In genomic region chr12:74917743-74918142, GRCh38 we compare ENCODE assay signal across 27 cellular contexts.
"Had no signal": no experiment of that assay in that cellular context is flagged by ENCODE, and none has a peak within 500 bp of the region (broad histone marks: within the 10 kb centered on the region; RNA-seq: fewer than 3 reads in every experiment).

No MANE protein-coding gene starts in this region.

- H3K27me3 Mint-ChIP-seq: stimulated activated memory B cell treated with anti-CD40 and anti-IgM and Interleukin-4, amounts not matched to agents 10 μg/mL and 1 μg/mL and 100 μg/mL, for 72 hours; stimulated activated naive CD8-positive, alpha-beta T cell treated with anti-CD3 and anti-CD28 coated beads, Interleukin-15, amount 100 ng/mL, for 72 hours; stimulated activated naive CD8-positive, alpha-beta T cell treated with anti-CD3 and anti-CD28 coated beads, Interleukin-15, Interleukin-2, amounts not matched to agents 100 ng/mL and 50 ng/mL, for 24 hours; type B pancreatic cell had no signal

- H3K4me1 Mint-ChIP-seq: stimulated activated effector memory CD8-positive, alpha-beta T cell treated with anti-CD3 and anti-CD28 coated beads, Interleukin-12 subunit alpha, Interleukin-12 subunit beta, amount 100 ng/mL, for 72 hours; stimulated activated memory B cell treated with anti-CD40 and anti-IgM and Interleukin-4, amounts not matched to agents 10 μg/mL and 1 μg/mL and 100 μg/mL, for 72 hours; stimulated activated naive CD8-positive, alpha-beta T cell treated with anti-CD3 and anti-CD28 coated beads, Interleukin-15, amount 100 ng/mL, for 72 hours had no signal

- H3K4me3 ChIP-seq: stomach, suprapubic skin, testis, thoracic aorta, thyroid gland, tibial artery, tibial nerve, transverse colon, upper lobe of left lung, upper lobe of right lung, uterus, vagina had no signal

- ATAC-seq: stimulated activated effector memory CD8-positive, alpha-beta T cell treated with anti-CD3 and anti-CD28 coated beads, Interleukin-12 subunit alpha, Interleukin-12 subunit beta, amount 100 ng/mL, for 72 hours; stimulated activated memory B cell treated with anti-CD40 and anti-IgM and Interleukin-4, amounts not matched to agents 10 μg/mL and 1 μg/mL and 100 μg/mL, for 72 hours; stimulated activated naive CD8-positive, alpha-beta T cell treated with anti-CD3 and anti-CD28 coated beads, Interleukin-15, amount 100 ng/mL, for 72 hours; stimulated activated naive CD8-positive, alpha-beta T cell treated with anti-CD3 and anti-CD28 coated beads, Interleukin-15, Interleukin-2, amounts not matched to agents 100 U/mL and 50 U/mL, for 24 hours; upper lobe of right lung had no signal

- H3K27ac Mint-ChIP-seq: stimulated activated effector memory CD8-positive, alpha-beta T cell treated with anti-CD3 and anti-CD28 coated beads, Interleukin-12 subunit alpha, Interleukin-12 subunit beta, amount 100 ng/mL, for 72 hours; stimulated activated memory B cell treated with anti-CD40 and anti-IgM and Interleukin-4, amounts not matched to agents 10 μg/mL and 1 μg/mL and 100 μg/mL, for 72 hours; stimulated activated naive CD8-positive, alpha-beta T cell treated with anti-CD3 and anti-CD28 coated beads, Interleukin-15, amount 100 ng/mL, for 72 hours; stimulated activated naive CD8-positive, alpha-beta T cell treated with anti-CD3 and anti-CD28 coated beads, Interleukin-15, Interleukin-2, amounts not matched to agents 100 ng/mL and 50 ng/mL, for 24 hours; type B pancreatic cell had no signal

- H3K4me1 ChIP-seq: suprapubic skin, testis, thyroid gland, tibial artery, transverse colon, upper lobe of left lung, upper lobe of right lung, uterus, vagina had no signal

- H3K36me3 Mint-ChIP-seq: stimulated activated effector memory CD8-positive, alpha-beta T cell treated with anti-CD3 and anti-CD28 coated beads, Interleukin-12 subunit alpha, Interleukin-12 subunit beta, amount 100 ng/mL, for 72 hours; stimulated activated memory B cell treated with anti-CD40 and anti-IgM and Interleukin-4, amounts not matched to agents 10 μg/mL and 1 μg/mL and 100 μg/mL, for 72 hours; type B pancreatic cell had no signal

- H3K27me3 ChIP-seq: stomach, suprapubic skin, testis, thyroid gland, tibial artery, tibial nerve, transverse colon, upper lobe of left lung, upper lobe of right lung, uterus, vagina had no signal

- DNase-seq: stimulated activated CD4-positive, alpha-beta T cell treated with anti-CD3 and anti-CD28 coated beads, Interleukin-2, amount 100 ng/mL, for 48 hours; stimulated activated CD4-positive, alpha-beta T cell treated with anti-CD3 and anti-CD28 coated beads, Interleukin-4, amount 100 ng/mL, for 1 hour; stimulated activated CD4-positive, alpha-beta T cell treated with anti-CD3 and anti-CD28 coated beads, Interleukin-4, amount 100 ng/mL, for 24 hours; stimulated activated CD4-positive, alpha-beta T cell treated with anti-CD3 and anti-CD28 coated beads, Interleukin-4, amount 100 ng/mL, for 4 hours; stimulated activated CD8-positive, alpha-beta memory T cell treated with anti-CD3 and anti-CD28 coated beads, Interleukin-4, amount 100 ng/mL, for 48 hours; stimulated activated naive CD4-positive, alpha-beta T cell; stimulated activated naive CD4-positive, alpha-beta T cell treated with Interleukin-2 at 50 U/mL for 16 hours; stimulated activated naive CD8-positive, alpha-beta T cell treated with anti-CD3 and anti-CD28 coated beads, Interleukin-15, amount 100 ng/mL, for 72 hours; stimulated activated naive CD8-positive, alpha-beta T cell treated with anti-CD3 and anti-CD28 coated beads, Interleukin-15, Interleukin-2, amounts not matched to agents 100 U/mL and 50 U/mL, for 24 hours; stomach; substantia nigra; testis; thyroid gland; tibial artery; transverse colon; trophoblast cell; upper lobe of left lung; upper lobe of right lung; uterus had no signal

- H3K27ac ChIP-seq: stomach, suprapubic skin, testis, thoracic aorta, thyroid gland, tibial artery, tibial nerve, transverse colon, upper lobe of left lung, upper lobe of right lung, uterus, vagina had no signal

- H3K4me3 Mint-ChIP-seq: stimulated activated effector memory CD8-positive, alpha-beta T cell treated with anti-CD3 and anti-CD28 coated beads, Interleukin-12 subunit alpha, Interleukin-12 subunit beta, amount 100 ng/mL, for 72 hours; stimulated activated memory B cell treated with anti-CD40 and anti-IgM and Interleukin-4, amounts not matched to agents 10 μg/mL and 1 μg/mL and 100 μg/mL, for 72 hours; stimulated activated naive CD8-positive, alpha-beta T cell treated with anti-CD3 and anti-CD28 coated beads, Interleukin-15, amount 100 ng/mL, for 72 hours; stimulated activated naive CD8-positive, alpha-beta T cell treated with anti-CD3 and anti-CD28 coated beads, Interleukin-15, Interleukin-2, amounts not matched to agents 100 ng/mL and 50 ng/mL, for 24 hours; type B pancreatic cell had no signal

- H3K9me3 Mint-ChIP-seq: stimulated activated effector memory CD8-positive, alpha-beta T cell treated with anti-CD3 and anti-CD28 coated beads, Interleukin-12 subunit alpha, Interleukin-12 subunit beta, amount 100 ng/mL, for 72 hours; stimulated activated naive CD8-positive, alpha-beta T cell treated with anti-CD3 and anti-CD28 coated beads, Interleukin-15, Interleukin-2, amounts not matched to agents 100 ng/mL and 50 ng/mL, for 24 hours; type B pancreatic cell had no signal

- H3K9me3 ChIP-seq: stomach, suprapubic skin, testis, thoracic aorta, thyroid gland, tibial artery, tibial nerve, transverse colon, upper lobe of right lung, uterus, vagina had no signal

- H3K36me3 ChIP-seq: stomach, suprapubic skin, thoracic aorta, thyroid gland, tibial artery, tibial nerve, transverse colon, upper lobe of left lung, upper lobe of right lung, uterus, vagina had no signal
